ENCODE assay signal across 1 cellular context in the genomic region with DNA sequence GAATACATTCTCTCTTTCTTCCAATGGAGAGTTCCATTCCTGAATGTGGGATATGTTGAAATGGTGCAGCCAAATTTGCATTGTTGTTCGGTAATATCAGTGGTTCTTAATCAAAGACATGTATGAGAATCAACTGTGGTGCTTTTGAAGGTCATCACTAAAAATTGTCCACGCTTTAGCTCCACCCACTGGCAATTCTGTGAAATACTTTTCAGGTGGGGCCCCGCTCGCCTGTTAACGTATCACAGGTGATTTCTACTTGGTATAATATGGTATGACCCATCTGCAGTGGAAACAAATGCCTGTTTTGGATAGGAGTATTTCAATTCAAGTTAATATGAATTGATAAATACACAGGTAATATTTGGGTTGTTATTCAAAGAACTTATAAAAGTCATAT.
TF ChIP-seq lines count a peak whose summit lies in the region.

No MANE protein-coding gene starts in this region.

TF ChIP-seq in HepG2, 621 proteins besides CTCF, POLR2A, EP300 and RAD21:
- TF ChIP-seq, protein P1, sequence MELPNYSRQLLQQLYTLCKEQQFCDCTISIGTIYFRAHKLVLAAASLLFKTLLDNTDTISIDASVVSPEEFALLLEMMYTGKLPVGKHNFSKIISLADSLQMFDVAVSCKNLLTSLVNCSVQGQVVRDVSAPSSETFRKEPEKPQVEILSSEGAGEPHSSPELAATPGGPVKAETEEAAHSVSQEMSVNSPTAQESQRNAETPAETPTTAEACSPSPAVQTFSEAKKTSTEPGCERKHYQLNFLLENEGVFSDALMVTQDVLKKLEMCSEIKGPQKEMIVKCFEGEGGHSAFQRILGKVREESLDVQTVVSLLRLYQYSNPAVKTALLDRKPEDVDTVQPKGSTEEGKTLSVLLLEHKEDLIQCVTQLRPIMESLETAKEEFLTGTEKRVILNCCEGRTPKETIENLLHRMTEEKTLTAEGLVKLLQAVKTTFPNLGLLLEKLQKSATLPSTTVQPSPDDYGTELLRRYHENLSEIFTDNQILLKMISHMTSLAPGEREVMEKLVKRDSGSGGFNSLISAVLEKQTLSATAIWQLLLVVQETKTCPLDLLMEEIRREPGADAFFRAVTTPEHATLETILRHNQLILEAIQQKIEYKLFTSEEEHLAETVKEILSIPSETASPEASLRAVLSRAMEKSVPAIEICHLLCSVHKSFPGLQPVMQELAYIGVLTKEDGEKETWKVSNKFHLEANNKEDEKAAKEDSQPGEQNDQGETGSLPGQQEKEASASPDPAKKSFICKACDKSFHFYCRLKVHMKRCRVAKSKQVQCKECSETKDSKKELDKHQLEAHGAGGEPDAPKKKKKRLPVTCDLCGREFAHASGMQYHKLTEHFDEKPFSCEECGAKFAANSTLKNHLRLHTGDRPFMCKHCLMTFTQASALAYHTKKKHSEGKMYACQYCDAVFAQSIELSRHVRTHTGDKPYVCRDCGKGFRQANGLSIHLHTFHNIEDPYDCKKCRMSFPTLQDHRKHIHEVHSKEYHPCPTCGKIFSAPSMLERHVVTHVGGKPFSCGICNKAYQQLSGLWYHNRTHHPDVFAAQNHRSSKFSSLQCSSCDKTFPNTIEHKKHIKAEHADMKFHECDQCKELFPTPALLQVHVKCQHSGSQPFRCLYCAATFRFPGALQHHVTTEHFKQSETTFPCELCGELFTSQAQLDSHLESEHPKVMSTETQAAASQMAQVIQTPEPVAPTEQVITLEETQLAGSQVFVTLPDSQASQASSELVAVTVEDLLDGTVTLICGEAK (IDR thresholded peaks at IDR 0.05): no peak
- TF ChIP-seq, protein P1 (CRISPR knock-in tag; IDR thresholded peaks at IDR 0.05): no peak
- TF ChIP-seq CEBPG (CRISPR knock-in tag; IDR thresholded peaks at IDR 0.05): no peak
- TF ChIP-seq ZNF652 (CRISPR knock-in tag; IDR thresholded peaks at IDR 0.05; ENCODE audit: borderline replicate concordance, low read depth): no peak
- TF ChIP-seq, protein P2, sequence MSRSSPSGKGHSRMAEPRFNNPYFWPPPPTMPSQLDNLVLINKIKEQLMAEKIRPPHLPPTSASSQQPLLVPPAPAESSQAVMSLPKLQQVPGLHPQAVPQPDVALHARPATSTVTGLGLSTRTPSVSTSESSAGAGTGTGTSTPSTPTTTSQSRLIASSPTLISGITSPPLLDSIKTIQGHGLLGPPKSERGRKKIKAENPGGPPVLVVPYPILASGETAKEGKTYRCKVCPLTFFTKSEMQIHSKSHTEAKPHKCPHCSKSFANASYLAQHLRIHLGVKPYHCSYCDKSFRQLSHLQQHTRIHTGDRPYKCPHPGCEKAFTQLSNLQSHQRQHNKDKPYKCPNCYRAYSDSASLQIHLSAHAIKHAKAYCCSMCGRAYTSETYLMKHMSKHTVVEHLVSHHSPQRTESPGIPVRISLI (CRISPR knock-in tag; IDR thresholded peaks at IDR 0.05; ENCODE audit: borderline replicate concordance): no peak
- no peak for TF ChIP-seq HMGA1 (CRISPR knock-in tag; conservative IDR thresholded peaks at IDR 0.05)
- TF ChIP-seq ZNF891 (CRISPR knock-in tag; IDR thresholded peaks at IDR 0.05): no peak
- TF ChIP-seq, protein P3, sequence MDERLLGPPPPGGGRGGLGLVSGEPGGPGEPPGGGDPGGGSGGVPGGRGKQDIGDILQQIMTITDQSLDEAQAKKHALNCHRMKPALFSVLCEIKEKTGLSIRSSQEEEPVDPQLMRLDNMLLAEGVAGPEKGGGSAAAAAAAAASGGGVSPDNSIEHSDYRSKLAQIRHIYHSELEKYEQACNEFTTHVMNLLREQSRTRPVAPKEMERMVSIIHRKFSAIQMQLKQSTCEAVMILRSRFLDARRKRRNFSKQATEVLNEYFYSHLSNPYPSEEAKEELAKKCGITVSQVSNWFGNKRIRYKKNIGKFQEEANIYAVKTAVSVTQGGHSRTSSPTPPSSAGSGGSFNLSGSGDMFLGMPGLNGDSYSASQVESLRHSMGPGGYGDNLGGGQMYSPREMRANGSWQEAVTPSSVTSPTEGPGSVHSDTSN (CRISPR knock-in tag; IDR thresholded peaks at IDR 0.05): no peak
- no peak for TF ChIP-seq KAT8 (CRISPR knock-in tag; IDR thresholded peaks at IDR 0.05)
- TF ChIP-seq, protein P4, sequence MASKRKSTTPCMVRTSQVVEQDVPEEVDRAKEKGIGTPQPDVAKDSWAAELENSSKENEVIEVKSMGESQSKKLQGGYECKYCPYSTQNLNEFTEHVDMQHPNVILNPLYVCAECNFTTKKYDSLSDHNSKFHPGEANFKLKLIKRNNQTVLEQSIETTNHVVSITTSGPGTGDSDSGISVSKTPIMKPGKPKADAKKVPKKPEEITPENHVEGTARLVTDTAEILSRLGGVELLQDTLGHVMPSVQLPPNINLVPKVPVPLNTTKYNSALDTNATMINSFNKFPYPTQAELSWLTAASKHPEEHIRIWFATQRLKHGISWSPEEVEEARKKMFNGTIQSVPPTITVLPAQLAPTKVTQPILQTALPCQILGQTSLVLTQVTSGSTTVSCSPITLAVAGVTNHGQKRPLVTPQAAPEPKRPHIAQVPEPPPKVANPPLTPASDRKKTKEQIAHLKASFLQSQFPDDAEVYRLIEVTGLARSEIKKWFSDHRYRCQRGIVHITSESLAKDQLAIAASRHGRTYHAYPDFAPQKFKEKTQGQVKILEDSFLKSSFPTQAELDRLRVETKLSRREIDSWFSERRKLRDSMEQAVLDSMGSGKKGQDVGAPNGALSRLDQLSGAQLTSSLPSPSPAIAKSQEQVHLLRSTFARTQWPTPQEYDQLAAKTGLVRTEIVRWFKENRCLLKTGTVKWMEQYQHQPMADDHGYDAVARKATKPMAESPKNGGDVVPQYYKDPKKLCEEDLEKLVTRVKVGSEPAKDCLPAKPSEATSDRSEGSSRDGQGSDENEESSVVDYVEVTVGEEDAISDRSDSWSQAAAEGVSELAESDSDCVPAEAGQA (IDR thresholded peaks at IDR 0.05; ENCODE audit: low read depth): no peak
- TF ChIP-seq, protein P4 (CRISPR knock-in tag; IDR thresholded peaks at IDR 0.05; ENCODE audit: borderline replicate concordance): no peak
- TF ChIP-seq, protein P5, sequence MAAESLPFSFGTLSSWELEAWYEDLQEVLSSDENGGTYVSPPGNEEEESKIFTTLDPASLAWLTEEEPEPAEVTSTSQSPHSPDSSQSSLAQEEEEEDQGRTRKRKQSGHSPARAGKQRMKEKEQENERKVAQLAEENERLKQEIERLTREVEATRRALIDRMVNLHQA (CRISPR knock-in tag; IDR thresholded peaks at IDR 0.05): no peak
- no peak for TF ChIP-seq DMAP1 (CRISPR knock-in tag; IDR thresholded peaks at IDR 0.05)
- no peak for TF ChIP-seq ZMYM3 (CRISPR knock-in tag; IDR thresholded peaks at IDR 0.05)
- TF ChIP-seq ZFAT (CRISPR knock-in tag; conservative IDR thresholded peaks at IDR 0.05): no peak
- no peak for TF ChIP-seq HMG20B (CRISPR knock-in tag; conservative IDR thresholded peaks at IDR 0.05)
- no peak for TF ChIP-seq CBX2 (IDR thresholded peaks at IDR 0.05; ENCODE audit: low read depth, low read length)
- no peak for TF ChIP-seq CBX2 (CRISPR knock-in tag; IDR thresholded peaks at IDR 0.05; ENCODE audit: low read depth)
- TF ChIP-seq ZNF30 (CRISPR knock-in tag; IDR thresholded peaks at IDR 0.05): no peak
- no peak for TF ChIP-seq ZSCAN9 (CRISPR knock-in tag; IDR thresholded peaks at IDR 0.05; ENCODE audit: borderline replicate concordance)
TF ChIP-seq in HepG2: peak in this region for 0.
